17 cellular contexts compared by ENCODE assay signal in the genomic region with DNA sequence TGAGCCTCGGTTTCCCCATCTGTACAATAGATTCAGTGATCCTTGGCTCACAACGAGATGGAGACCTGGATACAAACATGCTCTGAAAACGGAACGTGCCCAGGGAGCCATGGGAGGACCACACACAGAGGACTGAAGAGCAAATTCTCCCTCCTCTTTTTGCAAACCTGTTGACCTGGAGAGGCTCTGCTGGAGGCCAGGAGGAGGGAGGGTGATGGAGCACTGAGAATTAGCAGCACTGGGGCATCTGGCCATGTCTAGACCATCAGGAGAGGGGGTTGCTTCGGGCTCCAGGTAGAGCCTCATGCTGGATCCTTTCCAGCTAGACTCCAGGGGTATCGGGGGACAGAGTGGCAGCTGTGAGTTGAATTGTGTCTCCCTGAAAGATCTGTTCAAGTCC.
DNase-seq lines count a peak whose midpoint lies in the region; ATAC-seq and TF ChIP-seq lines count a peak whose summit lies in the region.
"Had no signal": no experiment of that assay in that cellular context is flagged by ENCODE, and none has a peak within 500 bp of the region (broad histone marks: within the 10 kb centered on the region; RNA-seq: fewer than 3 reads in every experiment).

No MANE protein-coding gene starts in this region.

- TF ChIP-seq POLR2A in sigmoid colon (IDR thresholded peaks at IDR 0.05) = no peak

- intact Hi-C loops in sigmoid colon (cut with DNase I) = no loop called here

- peaks cover 6% of the 10 kb centered on the region for H3K27me3 Mint-ChIP-seq in activated CD8-positive, alpha-beta memory T cell treated with anti-CD3 and anti-CD28 coated beads, Interleukin-2, amount 10 ng/mL, durations not matched to agents 7 days and 5 days

- no peaks in the 10 kb centered on the region for H3K36me3 Mint-ChIP-seq in activated CD8-positive, alpha-beta memory T cell treated with anti-CD3 and anti-CD28 coated beads, Interleukin-2, amount 10 ng/mL, durations not matched to agents 7 days and 5 days

- H3K4me1 Mint-ChIP-seq in activated CD8-positive, alpha-beta memory T cell treated with anti-CD3 and anti-CD28 coated beads, Interleukin-2, amount 10 ng/mL, durations not matched to agents 7 days and 5 days = no peaks in the 10 kb centered on the region

- no peaks in the 10 kb centered on the region for H3K4me1 ChIP-seq in sigmoid colon
- H3K4me1 ChIP-seq: A549, Caco-2, HAP-1 had no signal

- no peak for ATAC-seq in activated CD8-positive, alpha-beta memory T cell treated with anti-CD3 and anti-CD28 coated beads, Interleukin-2, amount 10 ng/mL, durations not matched to agents 7 days and 5 days
- ATAC-seq in GM19452 (IDR thresholded peaks at IDR 0.05; ENCODE audit: unreplicated experiment) (no peak), HG02571 (IDR thresholded peaks at IDR 0.05; ENCODE audit: unreplicated experiment) (no peak)
- ATAC-seq: A549, GM23338 had no signal

- H3K27me3 ChIP-seq in sigmoid colon = peaks cover 0 to 57% (median 20%) of the 10 kb centered on the region in 3 donors

- TF ChIP-seq CTCF in sigmoid colon (IDR thresholded peaks at IDR 0.05) = no peak

- no peaks in the 10 kb centered on the region for H3K36me3 ChIP-seq in sigmoid colon
- H3K36me3 ChIP-seq: HAP-1 had no signal

- CTCF ChIA-PET in activated CD8-positive, alpha-beta memory T cell treated with anti-CD3 and anti-CD28 coated beads, Interleukin-2, amount 10 ng/mL, durations not matched to agents 7 days and 5 days (lab: Charles Lee) = no interaction called here

- no peak overlapping the region for H3K27ac Mint-ChIP-seq in activated CD8-positive, alpha-beta memory T cell treated with anti-CD3 and anti-CD28 coated beads, Interleukin-2, amount 10 ng/mL, durations not matched to agents 7 days and 5 days
- H3K27ac Mint-ChIP-seq: CD4-positive, alpha-beta T cell; GM23338 had no signal

- no peaks in the 10 kb centered on the region for H3K9me3 Mint-ChIP-seq in activated CD8-positive, alpha-beta memory T cell treated with anti-CD3 and anti-CD28 coated beads, Interleukin-2, amount 10 ng/mL, durations not matched to agents 7 days and 5 days (ENCODE audit: low read depth)
- H3K9me3 Mint-ChIP-seq: CD4-positive, alpha-beta T cell; GM23338 had no signal

- H3K9me3 ChIP-seq in sigmoid colon = no peaks in the 10 kb centered on the region
- H3K9me3 ChIP-seq: A549, Caco-2, HAP-1 had no signal

- WGBS in sigmoid colon, 2 donors = 76 to 79% methylated on average over 6 of the region's 6 CpGs

- H3K27ac ChIP-seq in sigmoid colon = no peak overlapping the region
- H3K27ac ChIP-seq: 22Rv1, A549, C4-2B, HL-60 had no signal

- peak; percentile 13 for DNase-seq in activated CD8-positive, alpha-beta memory T cell treated with anti-CD3 and anti-CD28 coated beads, Interleukin-2, amount 50 U/mL, for 48 hours
- no peak for DNase-seq in activated CD8-positive, alpha-beta memory T cell treated with anti-CD3 and anti-CD28 coated beads, Interleukin-2, amount 10 ng/mL, durations not matched to agents 7 days and 5 days
- DNase-seq in mesenteric fat pad (ENCODE audit: low spot score) = peak; percentile 79
- peak; percentile 20 for DNase-seq in sigmoid colon
- no peak for DNase-seq in cerebellar cortex (ENCODE audit: low spot score)
- DNase-seq: AML-193; Caco-2; CD4-positive, alpha-beta T cell; IMR-90 had no signal

- TF ChIP-seq EP300 in sigmoid colon (IDR thresholded peaks at IDR 0.05) = no peak

- no peak overlapping the region for H3K4me3 ChIP-seq in sigmoid colon
- H3K4me3 ChIP-seq: A549, GM23338, HAP-1 had no signal

- no peak overlapping the region for H3K4me3 Mint-ChIP-seq in activated CD8-positive, alpha-beta memory T cell treated with anti-CD3 and anti-CD28 coated beads, Interleukin-2, amount 10 ng/mL, durations not matched to agents 7 days and 5 days
- H3K4me3 Mint-ChIP-seq: CD4-positive, alpha-beta T cell; GM23338 had no signal

Comparison
In these comparisons a context has a peak if more than half of its experiments do, and no peak if none do; other contexts are left out.
1. DNase-seq: peak in activated CD8-positive, alpha-beta memory T cell treated with anti-CD3 and anti-CD28 coated beads, Interleukin-2, amount 50 U/mL, for 48 hours (single experiment), mesenteric fat pad (single experiment) and sigmoid colon (single experiment); none in activated CD8-positive, alpha-beta memory T cell treated with anti-CD3 and anti-CD28 coated beads, Interleukin-2, amount 10 ng/mL, durations not matched to agents 7 days and 5 days (single experiment) and cerebellar cortex (single experiment).